In genomic region chr4:90689739-90690138, GRCh38 we compare ENCODE assay signal across 25 cellular contexts.
"Had no signal": no experiment of that assay in that cellular context is flagged by ENCODE, and none has a peak within 500 bp of the region (broad histone marks: within the 10 kb centered on the region; RNA-seq: fewer than 3 reads in every experiment).

No MANE protein-coding gene starts in this region.

- H3K4me3 Mint-ChIP-seq: activated CD4-positive, alpha-beta memory T cell treated with anti-CD3 and anti-CD28 coated beads, Interleukin-2, amount 10 ng/mL, durations not matched to agents 7 days and 5 days; activated naive CD4-positive, alpha-beta T cell treated with anti-CD3 and anti-CD28 coated beads for 36 hours; activated naive CD8-positive, alpha-beta T cell treated with anti-CD3 and anti-CD28 coated beads, Interleukin-2, amount 10 ng/mL, durations not matched to agents 7 days and 5 days; activated T-cell treated with anti-CD3 and anti-CD28 coated beads, Interleukin-2, amount 50 U/mL, for 72 hours; mesothelial cell of epicardium; naive thymus-derived CD8-positive, alpha-beta T cell; stimulated activated naive CD8-positive, alpha-beta T cell treated with anti-CD3 and anti-CD28 coated beads, Interleukin-15, Interleukin-2, amounts not matched to agents 100 ng/mL and 50 ng/mL, for 24 hours; T-helper 17 cell had no signal

- DNase-seq: activated CD4-positive, alpha-beta memory T cell treated with anti-CD3 and anti-CD28 coated beads, Interleukin-2, amount 10 ng/mL, durations not matched to agents 7 days and 5 days; activated CD4-positive, alpha-beta T cell treated with anti-CD3 and anti-CD28 coated beads for 48 hours; activated CD4-positive, CD25-positive, alpha-beta regulatory T cell; activated effector memory CD4-positive, alpha-beta T cell treated with Interleukin-2 at 50 U/mL for 16 hours; activated naive CD4-positive, alpha-beta T cell treated with anti-CD3 and anti-CD28 coated beads for 36 hours; activated naive CD8-positive, alpha-beta T cell treated with anti-CD3 and anti-CD28 coated beads, Interleukin-2, amount 10 ng/mL, durations not matched to agents 7 days and 5 days; activated T-cell treated with anti-CD3 and anti-CD28 coated beads, Interleukin-2, amount 50 U/mL, for 72 hours; amniotic stem cell; cortex of kidney; gastrocnemius medialis; head of caudate nucleus; naive thymus-derived CD8-positive, alpha-beta T cell; pancreas; right lobe of liver; stimulated activated CD4-positive, alpha-beta T cell treated with anti-CD3 and anti-CD28 coated beads, Interleukin-1b, Interleukin-23, amount 100 ng/mL, for 48 hours; SW 1271; T-helper 17 cell; tibial artery had no signal

- H3K4me1 Mint-ChIP-seq: activated CD4-positive, alpha-beta memory T cell treated with anti-CD3 and anti-CD28 coated beads, Interleukin-2, amount 10 ng/mL, durations not matched to agents 7 days and 5 days; activated naive CD8-positive, alpha-beta T cell treated with anti-CD3 and anti-CD28 coated beads, Interleukin-2, amount 10 ng/mL, durations not matched to agents 7 days and 5 days; naive thymus-derived CD8-positive, alpha-beta T cell; T-helper 17 cell had no signal

- H3K27ac Mint-ChIP-seq: activated CD4-positive, alpha-beta memory T cell treated with anti-CD3 and anti-CD28 coated beads, Interleukin-2, amount 10 ng/mL, durations not matched to agents 7 days and 5 days; activated naive CD4-positive, alpha-beta T cell treated with anti-CD3 and anti-CD28 coated beads for 36 hours; activated naive CD8-positive, alpha-beta T cell treated with anti-CD3 and anti-CD28 coated beads, Interleukin-2, amount 10 ng/mL, durations not matched to agents 7 days and 5 days; activated T-cell treated with anti-CD3 and anti-CD28 coated beads, Interleukin-2, amount 50 U/mL, for 72 hours; mesothelial cell of epicardium; naive thymus-derived CD8-positive, alpha-beta T cell; stimulated activated naive CD8-positive, alpha-beta T cell treated with anti-CD3 and anti-CD28 coated beads, Interleukin-15, Interleukin-2, amounts not matched to agents 100 ng/mL and 50 ng/mL, for 24 hours; T-helper 17 cell had no signal

- H3K4me3 ChIP-seq: gastrocnemius medialis, lung, pancreas, right lobe of liver, skin epidermis, tibial artery, vagina had no signal

- H3K9me3 ChIP-seq: gastrocnemius medialis, neutrophil, pancreas, right lobe of liver, tibial artery, vagina had no signal

- H3K27ac ChIP-seq: gastrocnemius medialis, neutrophil, pancreas, right lobe of liver, skin epidermis, tibial artery, vagina had no signal

- H3K9me3 Mint-ChIP-seq: activated CD4-positive, alpha-beta memory T cell treated with anti-CD3 and anti-CD28 coated beads, Interleukin-2, amount 10 ng/mL, durations not matched to agents 7 days and 5 days; activated naive CD4-positive, alpha-beta T cell treated with anti-CD3 and anti-CD28 coated beads for 36 hours; activated T-cell treated with anti-CD3 and anti-CD28 coated beads, Interleukin-2, amount 50 U/mL, for 72 hours; mesothelial cell of epicardium; stimulated activated naive CD8-positive, alpha-beta T cell treated with anti-CD3 and anti-CD28 coated beads, Interleukin-15, Interleukin-2, amounts not matched to agents 100 ng/mL and 50 ng/mL, for 24 hours had no signal

- H3K36me3 ChIP-seq: gastrocnemius medialis, neutrophil, pancreas, right lobe of liver, tibial artery, vagina had no signal

- ATAC-seq: activated T-cell treated with anti-CD3 and anti-CD28 coated beads, Interleukin-2, amount 50 U/mL, for 72 hours; gastrocnemius medialis; left lobe of liver; naive thymus-derived CD8-positive, alpha-beta T cell; pancreas; right lobe of liver; T-helper 17 cell had no signal

- H3K36me3 Mint-ChIP-seq: activated naive CD8-positive, alpha-beta T cell treated with anti-CD3 and anti-CD28 coated beads, Interleukin-2, amount 10 ng/mL, durations not matched to agents 7 days and 5 days; mesothelial cell of epicardium; naive thymus-derived CD8-positive, alpha-beta T cell had no signal

- H3K27me3 ChIP-seq: gastrocnemius medialis, neutrophil, pancreas, right lobe of liver, tibial artery, vagina had no signal

- H3K27me3 Mint-ChIP-seq: activated CD4-positive, alpha-beta memory T cell treated with anti-CD3 and anti-CD28 coated beads, Interleukin-2, amount 10 ng/mL, durations not matched to agents 7 days and 5 days; activated naive CD8-positive, alpha-beta T cell treated with anti-CD3 and anti-CD28 coated beads, Interleukin-2, amount 10 ng/mL, durations not matched to agents 7 days and 5 days; naive thymus-derived CD8-positive, alpha-beta T cell; stimulated activated naive CD8-positive, alpha-beta T cell treated with anti-CD3 and anti-CD28 coated beads, Interleukin-15, Interleukin-2, amounts not matched to agents 100 ng/mL and 50 ng/mL, for 24 hours; T-helper 17 cell had no signal

- H3K4me1 ChIP-seq: gastrocnemius medialis, pancreas, right lobe of liver, tibial artery, vagina had no signal
